In genomic region chrX:135421932-135422809, GRCh38 we compare ENCODE assay signal across 1 cellular context.
TF ChIP-seq lines count a peak whose summit lies in the region.

Gene SMIM10L2A, plus strand, starts transcription at chrX:135421944. Its CDS starts 188 bp downstream, at chrX:135422132.

TF ChIP-seq in IMR-90, 13 proteins besides CTCF, POLR2A, EP300 and RAD21 (continued from another document):
- TF ChIP-seq CHD1 (IDR thresholded peaks at IDR 0.05; ENCODE audit: low read depth, low read length) (no peak), NFE2L2 (IDR thresholded peaks at IDR 0.05; ENCODE audit: low read depth, low read length) (no peak), MXI1 (IDR thresholded peaks at IDR 0.05; ENCODE audit: borderline replicate concordance, low read depth, low read length) (no peak), SMC3 (IDR thresholded peaks at IDR 0.05; ENCODE audit: low read depth, low read length) (no peak)
TF ChIP-seq in IMR-90: peak in this region for 0.
